31 cellular contexts compared by ENCODE assay signal in the genomic region with DNA sequence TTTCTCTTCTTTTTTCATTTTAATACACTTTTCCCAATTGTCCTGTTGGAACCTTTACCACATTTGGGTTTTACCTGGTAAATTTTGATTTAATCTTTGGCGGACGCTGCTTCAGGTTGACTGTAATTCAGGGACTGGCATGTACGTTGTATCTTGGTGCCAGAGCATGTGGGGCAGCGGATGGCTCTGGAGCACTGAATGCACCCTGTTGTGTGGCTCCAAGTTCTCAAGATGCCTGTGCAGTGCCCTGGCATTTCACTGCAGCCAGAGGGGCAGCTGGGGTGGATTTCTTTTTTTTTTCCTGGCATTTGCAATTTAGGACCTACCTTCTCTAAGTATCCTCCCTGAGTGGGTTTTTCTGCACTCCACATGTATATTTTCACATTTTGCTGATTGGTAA.
DNase-seq lines count a peak whose midpoint lies in the region; ATAC-seq and TF ChIP-seq lines count a peak whose summit lies in the region.
"Had no signal": no experiment of that assay in that cellular context is flagged by ENCODE, and none has a peak within 500 bp of the region (broad histone marks: within the 10 kb centered on the region; RNA-seq: fewer than 3 reads in every experiment).

No MANE protein-coding gene starts in this region.

- H3K27me3 ChIP-seq in GM23338 (ENCODE audit: insufficient read depth): no peaks in the 10 kb centered on the region
- no peaks in the 10 kb centered on the region for H3K27me3 ChIP-seq in esophagus muscularis mucosa
- H3K27me3 ChIP-seq: BE2C; BLaER1; BLaER1 treated with 17β-estradiol and CSF1 and Interleukin-3, amounts not matched to agents 10 nM and 100 nM had no signal

- H3K27ac ChIP-seq in GM23338 (ENCODE audit: low read depth) (no peak overlapping the region), esophagus muscularis mucosa (replicated peaks in 1 of 4) (no peak overlapping the region), coronary artery (no peak overlapping the region)
- H3K27ac ChIP-seq: 22Rv1; A549; BLaER1; BLaER1 treated with 17β-estradiol and CSF1 and Interleukin-3, amounts not matched to agents 10 nM and 100 nM; C4-2B had no signal

- DNase-seq in GM23338 (ENCODE audit: low spot score) (no peak), esophagus muscularis mucosa (ENCODE audit: extremely low spot score) (peak; percentile 29), pons (ENCODE audit: low spot score) (no peak), coronary artery (ENCODE audit: low spot score) (no peak)
- DNase-seq: 8988T; ACHN; AML-193; BE2C; C1 segment of cervical spinal cord; Caco-2; Calu3; CD4-positive, alpha-beta memory T cell; CD4-positive, alpha-beta T cell; CD4-positive, CD25-positive, alpha-beta regulatory T cell; CD8-positive, alpha-beta memory T cell; CD8-positive, alpha-beta T cell; COR-L47; DMS 273 treated with DMSO at 0.1 percent for 48 hours; DMS153; DMS53; DMS79; DMS79 treated with DMSO at 0.1 percent for 48 hours; DND-41; EL had no signal

- H3K4me3 ChIP-seq in GM23338: no peak overlapping the region
- no peak overlapping the region for H3K4me3 ChIP-seq in esophagus muscularis mucosa
- no peak overlapping the region for H3K4me3 ChIP-seq in coronary artery
- H3K4me3 ChIP-seq: A549; BLaER1; BLaER1 treated with 17β-estradiol and CSF1 and Interleukin-3, amounts not matched to agents 10 nM and 100 nM had no signal

- no peak for TF ChIP-seq CTCF in GM23338 (conservative IDR thresholded peaks at IDR 0.05; ENCODE audit: low read depth in 2 of 2)
- TF ChIP-seq CTCF in esophagus muscularis mucosa (IDR thresholded peaks at IDR 0.05): no peak
- no peak for TF ChIP-seq CTCF in coronary artery (IDR thresholded peaks at IDR 0.05)

- no peaks in the 10 kb centered on the region for H3F3A ChIP-seq in GM23338 (replicated peaks; ENCODE audit: low read depth)

- H3K4me1 Mint-ChIP-seq in GM23338: peaks cover 12% of the 10 kb centered on the region
- H3K4me1 Mint-ChIP-seq: B cell; CD4-positive, alpha-beta memory T cell; CD4-positive, CD25-positive, alpha-beta regulatory T cell; CD8-positive, alpha-beta memory T cell had no signal

- H3K9me2 ChIP-seq in GM23338 (ENCODE audit: insufficient read depth): 0 out of 2 replicates have a peak, but pooled peaks cover 3% of the 10 kb centered on the region

- H3K27me3 Mint-ChIP-seq in GM23338 (ENCODE audit: insufficient read depth, low read depth, poor library complexity): peaks cover 10% of the 10 kb centered on the region
- H3K27me3 Mint-ChIP-seq: CD4-positive, alpha-beta memory T cell; CD4-positive, alpha-beta T cell; CD4-positive, CD25-positive, alpha-beta regulatory T cell; CD8-positive, alpha-beta memory T cell had no signal

- 0 out of 2 replicates have a peak overlapping the region, but pooled peaks have one; percentile 69 for H2AFZ ChIP-seq in GM23338

- ATAC-seq in GM23338: no peak
- ATAC-seq: A549; CD8-positive, alpha-beta T cell had no signal

- no peak for TF ChIP-seq EP300 in esophagus muscularis mucosa (IDR thresholded peaks at IDR 0.05)

- intact Hi-C loops in esophagus muscularis mucosa (cut with DNase I): no loop called here

- no peaks in the 10 kb centered on the region for H4K20me1 ChIP-seq in GM23338 (replicated peaks; ENCODE audit: insufficient read depth)
- H4K20me1 ChIP-seq: BLaER1; BLaER1 treated with 17β-estradiol and CSF1 and Interleukin-3, amounts not matched to agents 10 nM and 100 nM had no signal

- H3K4me1 ChIP-seq in GM23338 (ENCODE audit: insufficient read depth) (peaks cover 5% of the 10 kb centered on the region; the same call in 1 of the 2 replicates), esophagus muscularis mucosa (peaks cover 10 to 45% (median 35%) of the 10 kb centered on the region in 4 donors)
- H3K4me1 ChIP-seq: A549; BE2C; BLaER1; BLaER1 treated with 17β-estradiol and CSF1 and Interleukin-3, amounts not matched to agents 10 nM and 100 nM; Caco-2 had no signal

- H3K9me3 ChIP-seq in esophagus muscularis mucosa: no peaks in the 10 kb centered on the region
- H3K9me3 ChIP-seq: A549; BE2C; BLaER1; BLaER1 treated with 17β-estradiol and CSF1 and Interleukin-3, amounts not matched to agents 10 nM and 100 nM; Caco-2 had no signal

- H3K9me3 Mint-ChIP-seq in GM23338: no peaks in the 10 kb centered on the region
- H3K9me3 Mint-ChIP-seq: CD4-positive, alpha-beta T cell; CD8-positive, alpha-beta T cell had no signal

- H3K4me2 ChIP-seq in GM23338: no peak overlapping the region
- H3K4me2 ChIP-seq: A549; BLaER1; BLaER1 treated with 17β-estradiol and CSF1 and Interleukin-3, amounts not matched to agents 10 nM and 100 nM had no signal

- H3K36me3 Mint-ChIP-seq in GM23338 (ENCODE audit: low read depth): no peaks in the 10 kb centered on the region
- H3K36me3 Mint-ChIP-seq: CD14-positive monocyte; CD4-positive, alpha-beta memory T cell; CD8-positive, alpha-beta T cell had no signal

- no peaks in the 10 kb centered on the region for H3K79me2 ChIP-seq in GM23338 (replicated peaks; ENCODE audit: insufficient read depth)

- 87% methylated on average over 4 of the region's 4 CpGs for WGBS in esophagus muscularis mucosa

- H3K36me3 ChIP-seq in GM23338 (ENCODE audit: insufficient read depth): no peaks in the 10 kb centered on the region
- H3K36me3 ChIP-seq in esophagus muscularis mucosa: no peaks in the 10 kb centered on the region
- H3K36me3 ChIP-seq: BE2C; BLaER1; BLaER1 treated with 17β-estradiol and CSF1 and Interleukin-3, amounts not matched to agents 10 nM and 100 nM had no signal

- H3K27ac Mint-ChIP-seq in GM23338: no peak overlapping the region; the same call in 1 of the 2 replicates
- H3K27ac Mint-ChIP-seq: B cell; CD14-positive monocyte; CD4-positive, alpha-beta memory T cell; CD4-positive, alpha-beta T cell; CD4-positive, CD25-positive, alpha-beta regulatory T cell; CD8-positive, alpha-beta memory T cell; CD8-positive, alpha-beta T cell had no signal

- no peak overlapping the region for H3K4me3 Mint-ChIP-seq in GM23338
- H3K4me3 Mint-ChIP-seq: B cell; CD14-positive monocyte; CD4-positive, alpha-beta memory T cell; CD4-positive, alpha-beta T cell; CD4-positive, CD25-positive, alpha-beta regulatory T cell; CD8-positive, alpha-beta memory T cell; CD8-positive, alpha-beta T cell had no signal

- TF ChIP-seq POLR2A in esophagus muscularis mucosa (IDR thresholded peaks at IDR 0.05; ENCODE audit: low read depth): no peak

TF ChIP-seq in GM23338, 12 proteins besides CTCF, POLR2A, EP300 and RAD21:
- TF ChIP-seq POLR2AphosphoS5 (IDR thresholded peaks at IDR 0.05; ENCODE audit: low read depth): no peak
TF ChIP-seq in GM23338: peak in this region for 0.
